Comparison of ENCODE assay signal across 33 cellular contexts in the genomic region with DNA sequence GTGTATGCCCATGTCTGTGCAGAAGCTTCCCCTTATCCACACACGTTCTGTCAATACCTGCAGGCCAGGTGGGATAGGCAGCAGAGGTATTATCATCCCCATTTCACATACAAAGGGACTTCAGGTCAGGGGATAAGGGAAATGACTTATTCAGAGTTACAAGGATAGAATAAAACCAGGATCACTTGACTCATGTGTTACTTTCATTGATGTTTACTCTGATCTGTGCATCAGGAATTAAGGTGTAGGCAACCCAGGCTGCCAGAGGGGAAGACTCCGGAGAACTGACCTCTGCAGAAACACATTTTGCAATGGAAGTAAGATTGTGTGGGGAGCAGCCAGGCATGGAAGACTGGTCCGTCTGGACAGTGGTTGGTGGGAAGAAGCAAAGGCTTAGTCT.
"Had no signal": no experiment of that assay in that cellular context is flagged by ENCODE, and none has a peak within 500 bp of the region (broad histone marks: within the 10 kb centered on the region; RNA-seq: fewer than 3 reads in every experiment).

No MANE protein-coding gene starts in this region.

- H3K9me3 ChIP-seq: adrenal gland, body of pancreas, breast epithelium, Peyer's patch had no signal

- H3K27ac ChIP-seq: adrenal gland, body of pancreas, breast epithelium, KMS-11, Peyer's patch, VCaP had no signal

- H3K4me3 ChIP-seq: adrenal gland, body of pancreas, breast epithelium, Peyer's patch had no signal

- H3K27me3 ChIP-seq: body of pancreas, Peyer's patch had no signal

- ATAC-seq: activated T-cell treated with anti-CD3 and anti-CD28 coated beads, Interleukin-2, amount 50 U/mL, for 4 hours; body of pancreas; Right ventricle myocardium inferior had no signal

- H3K9ac ChIP-seq: KMS-11 had no signal

- H3K36me3 ChIP-seq: adrenal gland, breast epithelium, Peyer's patch had no signal

- FAIRE-seq: astrocyte had no signal

- H3K4me1 ChIP-seq: adrenal gland, body of pancreas, breast epithelium, Peyer's patch had no signal

- H3K4me2 ChIP-seq: KMS-11 had no signal

- DNase-seq: activated B cell treated with CpG ODN at 0.5 μM for 24 hours; activated CD4-positive, alpha-beta memory T cell treated with anti-CD3 and anti-CD28 coated beads for 36 hours; activated CD4-positive, alpha-beta T cell treated with anti-CD3 and anti-CD28 coated beads for 4 hours; activated CD4-positive, alpha-beta T cell treated with anti-CD3 and anti-CD28 coated beads, Interleukin-2, amount 50 U/mL, for 1 hour; activated CD4-positive, CD25-positive, alpha-beta regulatory T cell treated with anti-CD3 and anti-CD28 coated beads, Interleukin-2, amount 50 U/mL, for 72 hours; activated CD8-positive, alpha-beta memory T cell treated with anti-CD3 and anti-CD28 coated beads, Interleukin-2, amount 50 U/mL, for 4 hours; activated gamma-delta T cell treated with Interleukin-2 at 50 U/mL for 16 hours; activated naive CD4-positive, alpha-beta T cell treated with anti-CD3 and anti-CD28 coated beads, Interleukin-2, amount 10 ng/mL, durations not matched to agents 7 days and 5 days; activated T-cell treated with anti-CD3 and anti-CD28 coated beads for 4 hours; activated T-cell treated with anti-CD3 and anti-CD28 coated beads, Interleukin-2, amount 50 U/mL, for 4 hours; adrenal gland; body of pancreas; caudate nucleus; cerebellar nuclear complex; MM.1S; MV-4-11; NCI-H1092; NCI-H1436 treated with DMSO at 0.1 percent for 48 hours; NCI-H1694 treated with DMSO at 0.1 percent for 48 hours; NCI-H2029; NCI-H345; NCI-H524 treated with DMSO at 0.1 percent for 48 hours; Peyer's patch; RPMI8226; SW 1271; T-helper 1 cell; T-helper 2 cell; T-helper 9 cell had no signal
